ENCODE assay signal across 26 cellular contexts in the genomic region with DNA sequence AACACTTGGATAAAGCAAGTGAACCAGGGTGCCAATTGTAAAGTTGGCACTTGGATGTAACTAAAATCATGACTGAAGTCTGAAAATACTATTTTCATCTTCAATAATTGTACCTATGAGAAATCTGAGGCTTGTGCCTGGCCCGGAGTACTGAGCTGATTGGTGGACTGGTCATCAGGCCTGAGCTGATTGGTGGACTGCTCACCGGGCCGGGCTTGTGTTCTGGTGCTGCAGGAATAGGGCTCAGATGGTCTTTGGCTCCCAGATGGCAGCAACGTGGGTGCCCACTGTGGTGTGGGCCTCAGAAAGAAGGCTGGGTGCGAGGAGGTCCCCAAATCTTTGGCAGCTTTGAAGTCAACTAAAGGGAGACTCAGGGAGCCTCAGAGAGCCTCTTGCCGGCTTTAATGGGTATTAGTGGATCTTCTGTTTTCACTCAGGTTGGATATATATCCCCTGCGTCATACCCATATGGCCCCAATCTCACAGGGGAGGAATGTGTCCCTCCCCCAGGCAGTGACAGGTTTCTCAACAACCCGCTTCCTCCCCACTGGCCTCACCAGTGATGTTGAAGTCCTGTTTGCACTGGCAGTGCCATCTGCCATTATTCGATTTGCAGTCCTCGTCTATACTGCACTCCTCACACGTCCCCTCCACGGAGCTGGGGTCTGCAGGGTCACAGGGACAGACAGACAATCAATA. TPM values are rescaled to one million over a fixed set of nuclear protein-coding genes. Genes with fewer than 3 reads are reported as not detected.
"Had no signal": no experiment of that assay in that cellular context is flagged by ENCODE, and none has a peak within 500 bp of the region (broad histone marks: within the 10 kb centered on the region; RNA-seq: fewer than 3 reads in every experiment).

No MANE protein-coding gene starts in this region.

- H3K27ac ChIP-seq: SK-N-MC, WERI-Rb-1 had no signal

- H3K9me3 Mint-ChIP-seq: activated CD4-positive, alpha-beta memory T cell treated with anti-CD3 and anti-CD28 coated beads, Interleukin-2, amount 10 ng/mL, durations not matched to agents 7 days and 5 days; activated naive CD4-positive, alpha-beta T cell treated with anti-CD3 and anti-CD28 coated beads, Interleukin-2, amount 10 ng/mL, durations not matched to agents 7 days and 5 days; activated naive CD8-positive, alpha-beta T cell treated with anti-CD3 and anti-CD28 coated beads for 36 hours; activated T-cell treated with anti-CD3 and anti-CD28 coated beads, Interleukin-2, amount 50 U/mL, for 72 hours; activated T-helper 2 cell treated with anti-CD3 and anti-CD28 coated beads, Interferon-gamma antibody, Interleukin-2, Interleukin-4, amounts not matched to agents 10 μg/mL and 5 μg/mL and 100 μg/mL, durations not matched to agents 14 hours and 24 hours and 36 hours had no signal

- H3K4me1 Mint-ChIP-seq: activated CD4-positive, alpha-beta memory T cell treated with anti-CD3 and anti-CD28 coated beads, Interleukin-2, amount 10 ng/mL, durations not matched to agents 7 days and 5 days; activated CD4-positive, alpha-beta T cell treated with anti-CD3 and anti-CD28 coated beads for 36 hours; activated naive CD4-positive, alpha-beta T cell treated with anti-CD3 and anti-CD28 coated beads, Interleukin-2, amount 10 ng/mL, durations not matched to agents 7 days and 5 days; activated naive CD8-positive, alpha-beta T cell treated with anti-CD3 and anti-CD28 coated beads for 36 hours had no signal

- H3K4me3 ChIP-seq: MG63, SK-N-MC had no signal

- H3K9me3 ChIP-seq: MG63 had no signal

- H3K27ac Mint-ChIP-seq: activated CD4-positive, alpha-beta memory T cell treated with anti-CD3 and anti-CD28 coated beads, Interleukin-2, amount 10 ng/mL, durations not matched to agents 7 days and 5 days; activated CD4-positive, alpha-beta T cell treated with anti-CD3 and anti-CD28 coated beads for 36 hours; activated naive CD4-positive, alpha-beta T cell treated with anti-CD3 and anti-CD28 coated beads, Interleukin-2, amount 10 ng/mL, durations not matched to agents 7 days and 5 days; activated naive CD8-positive, alpha-beta T cell treated with anti-CD3 and anti-CD28 coated beads for 36 hours; activated T-cell treated with anti-CD3 and anti-CD28 coated beads, Interleukin-2, amount 50 U/mL, for 72 hours; activated T-helper 2 cell treated with anti-CD3 and anti-CD28 coated beads, Interferon-gamma antibody, Interleukin-2, Interleukin-4, amounts not matched to agents 10 μg/mL and 5 μg/mL and 100 μg/mL, durations not matched to agents 14 hours and 24 hours and 36 hours had no signal

- ATAC-seq: activated CD4-positive, alpha-beta T cell treated with anti-CD3 and anti-CD28 coated beads for 36 hours; activated T-cell treated with anti-CD3 and anti-CD28 coated beads, Interleukin-2, amount 50 U/mL, for 72 hours; Right ventricle myocardium inferior had no signal

- DNase-seq: activated CD4-positive, alpha-beta memory T cell treated with anti-CD3 and anti-CD28 coated beads, Interleukin-2, amount 10 ng/mL, durations not matched to agents 7 days and 5 days; activated CD4-positive, alpha-beta T cell treated with anti-CD3 and anti-CD28 coated beads, Interleukin-2, amount 50 U/mL, for 1 hour; activated gamma-delta T cell treated with Interleukin-2 at 50 U/mL for 16 hours; activated naive CD4-positive, alpha-beta T cell treated with anti-CD3 and anti-CD28 coated beads, Interleukin-2, amount 10 ng/mL, durations not matched to agents 7 days and 5 days; activated naive CD8-positive, alpha-beta T cell treated with anti-CD3 and anti-CD28 coated beads for 36 hours; activated T-cell treated with anti-CD3 and anti-CD28 coated beads for 4 hours; central memory CD4-positive, alpha-beta T cell; MG63; MV-4-11; NCI-H1417 treated with DMSO at 0.1 percent for 48 hours; NCI-H1694; NCI-H2107; NCI-H2171 treated with DMSO at 0.1 percent for 48 hours; NCI-H526 treated with DMSO at 0.1 percent for 48 hours; RPMI8226; T-helper 1 cell; WERI-Rb-1 had no signal

- H3K4me3 Mint-ChIP-seq: activated CD4-positive, alpha-beta memory T cell treated with anti-CD3 and anti-CD28 coated beads, Interleukin-2, amount 10 ng/mL, durations not matched to agents 7 days and 5 days; activated CD4-positive, alpha-beta T cell treated with anti-CD3 and anti-CD28 coated beads for 36 hours; activated naive CD4-positive, alpha-beta T cell treated with anti-CD3 and anti-CD28 coated beads, Interleukin-2, amount 10 ng/mL, durations not matched to agents 7 days and 5 days; activated naive CD8-positive, alpha-beta T cell treated with anti-CD3 and anti-CD28 coated beads for 36 hours; activated T-cell treated with anti-CD3 and anti-CD28 coated beads, Interleukin-2, amount 50 U/mL, for 72 hours had no signal

- H3K27me3 Mint-ChIP-seq: activated CD4-positive, alpha-beta memory T cell treated with anti-CD3 and anti-CD28 coated beads, Interleukin-2, amount 10 ng/mL, durations not matched to agents 7 days and 5 days; activated naive CD4-positive, alpha-beta T cell treated with anti-CD3 and anti-CD28 coated beads, Interleukin-2, amount 10 ng/mL, durations not matched to agents 7 days and 5 days; activated naive CD8-positive, alpha-beta T cell treated with anti-CD3 and anti-CD28 coated beads for 36 hours had no signal

- H3K36me3 Mint-ChIP-seq: activated naive CD4-positive, alpha-beta T cell treated with anti-CD3 and anti-CD28 coated beads, Interleukin-2, amount 10 ng/mL, durations not matched to agents 7 days and 5 days; activated naive CD8-positive, alpha-beta T cell treated with anti-CD3 and anti-CD28 coated beads for 36 hours had no signal

- H3K36me3 ChIP-seq: MG63, WERI-Rb-1 had no signal

RNA-seq across cellular contexts. Expression of a gene that starts 4.7 kb away (rescaled TPM):
- total RNA-seq: activated CD4-positive, alpha-beta memory T cell treated with anti-CD3 and anti-CD28 coated beads, Interleukin-2, amount 10 ng/mL, durations not matched to agents 7 days and 5 days; activated CD4-positive, alpha-beta T cell treated with anti-CD3 and anti-CD28 coated beads for 36 hours; activated CD8-positive, alpha-beta memory T cell treated with anti-CD3 and anti-CD28 coated beads for 36 hours; activated naive CD8-positive, alpha-beta T cell treated with anti-CD3 and anti-CD28 coated beads for 36 hours; activated T-cell treated with anti-CD3 and anti-CD28 coated beads, Interleukin-2, amount 50 U/mL, for 72 hours; activated T-helper 2 cell treated with anti-CD3 and anti-CD28 coated beads, Interferon-gamma antibody, Interleukin-2, Interleukin-4, amounts not matched to agents 10 μg/mL and 5 μg/mL and 100 μg/mL, durations not matched to agents 14 hours and 24 hours and 36 hours; bronchial epithelial cell; OCI-LY7; Right ventricle myocardium inferior; T-helper 2 cell treated with Interferon-gamma antibody and Interleukin-4, amounts not matched to agents 100 ng/mL and 5 ng/mL, for 36 hours had no signal

RNA-seq across cellular contexts. Expression of a gene that starts 20.5 kb away (rescaled TPM):
- total RNA-seq: activated CD4-positive, alpha-beta memory T cell treated with anti-CD3 and anti-CD28 coated beads, Interleukin-2, amount 10 ng/mL, durations not matched to agents 7 days and 5 days; activated CD4-positive, alpha-beta T cell treated with anti-CD3 and anti-CD28 coated beads for 36 hours; activated CD8-positive, alpha-beta memory T cell treated with anti-CD3 and anti-CD28 coated beads for 36 hours; activated naive CD8-positive, alpha-beta T cell treated with anti-CD3 and anti-CD28 coated beads for 36 hours; activated T-cell treated with anti-CD3 and anti-CD28 coated beads, Interleukin-2, amount 50 U/mL, for 72 hours; activated T-helper 2 cell treated with anti-CD3 and anti-CD28 coated beads, Interferon-gamma antibody, Interleukin-2, Interleukin-4, amounts not matched to agents 10 μg/mL and 5 μg/mL and 100 μg/mL, durations not matched to agents 14 hours and 24 hours and 36 hours; bronchial epithelial cell; OCI-LY7; Right ventricle myocardium inferior; T-helper 2 cell treated with Interferon-gamma antibody and Interleukin-4, amounts not matched to agents 100 ng/mL and 5 ng/mL, for 36 hours had no signal

RNA-seq across cellular contexts. Expression of a gene that starts 56.7 kb away (rescaled TPM):
- total RNA-seq: activated CD4-positive, alpha-beta memory T cell treated with anti-CD3 and anti-CD28 coated beads, Interleukin-2, amount 10 ng/mL, durations not matched to agents 7 days and 5 days; activated CD4-positive, alpha-beta T cell treated with anti-CD3 and anti-CD28 coated beads for 36 hours; activated CD8-positive, alpha-beta memory T cell treated with anti-CD3 and anti-CD28 coated beads for 36 hours; activated naive CD8-positive, alpha-beta T cell treated with anti-CD3 and anti-CD28 coated beads for 36 hours; activated T-cell treated with anti-CD3 and anti-CD28 coated beads, Interleukin-2, amount 50 U/mL, for 72 hours; bronchial epithelial cell; OCI-LY7; Right ventricle myocardium inferior; T-helper 2 cell treated with Interferon-gamma antibody and Interleukin-4, amounts not matched to agents 100 ng/mL and 5 ng/mL, for 36 hours had no signal
